8 cellular contexts compared by ENCODE assay signal in the genomic region with DNA sequence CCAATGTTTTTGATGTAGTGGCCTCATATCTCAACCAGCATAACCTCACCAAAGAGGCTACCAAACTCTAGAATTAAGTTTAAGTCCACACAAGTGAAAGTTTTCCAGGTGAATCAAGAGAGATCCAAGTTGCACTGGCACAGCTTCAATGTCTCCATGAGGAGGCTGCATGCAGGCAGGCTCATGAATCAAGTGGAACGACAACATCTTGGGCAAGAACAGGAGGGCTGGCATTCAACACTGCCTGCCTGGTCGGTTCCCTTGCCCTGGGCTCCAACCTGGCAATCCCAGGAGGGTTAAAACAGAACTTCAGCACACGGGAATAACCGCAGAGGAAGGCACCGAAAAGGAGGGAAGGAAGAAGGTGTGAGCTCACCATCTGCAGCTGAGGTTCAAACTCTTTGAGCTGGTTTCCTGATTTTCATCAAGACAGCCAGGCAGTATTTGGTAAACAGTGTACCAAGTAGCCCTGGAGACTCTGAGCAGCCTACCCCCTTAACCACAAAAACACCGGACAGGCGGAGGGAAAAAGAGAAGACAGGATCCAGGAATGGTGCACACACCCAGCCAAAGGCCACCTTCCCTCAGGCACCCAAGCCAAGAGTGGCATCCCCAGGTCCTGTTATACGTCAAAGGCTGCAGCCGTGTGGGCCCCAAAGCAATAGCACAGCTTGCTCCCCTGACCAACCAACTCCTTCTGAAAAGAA. TPM values are rescaled to one million over a fixed set of nuclear protein-coding genes. Genes with fewer than 3 reads are reported as not detected.
DNase-seq lines count a peak whose midpoint lies in the region; ATAC-seq and TF ChIP-seq lines count a peak whose summit lies in the region.

No MANE protein-coding gene starts in this region.

- TF ChIP-seq POLR2A in adrenal gland (IDR thresholded peaks at IDR 0.05) (peak in 1 of 2 donors; percentile 38), lower leg skin (IDR thresholded peaks at IDR 0.05) (no peak), upper lobe of left lung (IDR thresholded peaks at IDR 0.05) (no peak)

- ATAC-seq in left ventricle myocardium superior (no peak), upper lobe of left lung (ENCODE audit: low FRiP score in 2 of 2) (no peak), HG03520 (IDR thresholded peaks at IDR 0.05; ENCODE audit: unreplicated experiment) (no peak)

- TF ChIP-seq EP300 in upper lobe of left lung (IDR thresholded peaks at IDR 0.05) = no peak

- H3K27me3 ChIP-seq in cardiac muscle cell = no peaks in the 10 kb centered on the region
- H3K27me3 ChIP-seq in adrenal gland = no peaks in the 10 kb centered on the region
- H3K27me3 ChIP-seq in upper lobe of left lung = no peaks in the 10 kb centered on the region

- DNase-seq in cardiac muscle cell (ENCODE audit: low read depth in 1 of 2, low spot score in 1 of 2) (peak in 1 of 2 donors; percentile 36), left ventricle myocardium superior (no peak), adrenal gland (peak in 6 of 7 donors; percentile 53 to 74 (median 69)), lower leg skin (ENCODE audit: low spot score in 2 of 2) (no peak), upper lobe of left lung (no peak), NCI-H187 (lab: John Stamatoyannopoulos, UW) (no peak)
- DNase-seq in central memory CD4-positive, alpha-beta T cell = no peak

- H3K9me3 ChIP-seq in cardiac muscle cell (ENCODE audit: low read depth) = no peaks in the 10 kb centered on the region
- no peaks in the 10 kb centered on the region for H3K9me3 ChIP-seq in adrenal gland (replicated peaks in 1 of 3)
- H3K9me3 ChIP-seq in upper lobe of left lung = no peaks in the 10 kb centered on the region

- H3K4me3 ChIP-seq in cardiac muscle cell (peak overlapping the region; percentile 73), adrenal gland (peak overlapping the region in 2 of 4 donors; percentile 74 to 93), lower leg skin (ENCODE audit: low read depth, poor library complexity, severe bottlenecking) (peak overlapping the region; percentile 83), upper lobe of left lung (peak overlapping the region; percentile 38 to 98 (median 94))

- intact Hi-C loops in left ventricle myocardium superior (cut with micrococcal nuclease) = no loop called here
- intact Hi-C loops in adrenal gland (cut with DNase I) = loop anchor here in 1 of 2 donors (10.0 kb wide), 1 partner anchor 129 kb away; no protein-coding TSS in a partner anchor
- intact Hi-C loops in lower leg skin (cut with DNase I; ENCODE audit: low total_unique reads) = no loop called here

- TF ChIP-seq CTCF in cardiac muscle cell (IDR thresholded peaks at IDR 0.05; ENCODE audit: low read depth, low read length) = no peak
- no peak for TF ChIP-seq CTCF in adrenal gland (IDR thresholded peaks at IDR 0.05)
- TF ChIP-seq CTCF in lower leg skin (IDR thresholded peaks at IDR 0.05) = no peak
- TF ChIP-seq CTCF in upper lobe of left lung (IDR thresholded peaks at IDR 0.05) = no peak

- WGBS in adrenal gland, 4 donors = 12 to 19% (median 16%) methylated on average over 6 to 9 of the region's 9 CpGs
- 7 to 10% methylated on average over 9 of the region's 9 CpGs for WGBS in lower leg skin, 2 donors
- WGBS in upper lobe of left lung, 2 donors = 9 to 13% methylated on average over 9 of the region's 9 CpGs

- peaks cover 5% of the 10 kb centered on the region for H3K4me1 ChIP-seq in cardiac muscle cell (ENCODE audit: low read depth)
- H3K4me1 ChIP-seq in adrenal gland (replicated peaks in 1 of 2) = peaks cover 31 to 52% of the 10 kb centered on the region in 2 donors
- H3K4me1 ChIP-seq in upper lobe of left lung = peaks cover 35 to 68% (median 51%) of the 10 kb centered on the region in 4 donors

- peak overlapping the region; percentile 70 for H3K27ac ChIP-seq in cardiac muscle cell
- H3K27ac ChIP-seq in adrenal gland = peak overlapping the region in 4 of 5 donors; percentile 6 to 94 (median 79)
- peak overlapping the region; percentile 70 to 90 (median 89) for H3K27ac ChIP-seq in upper lobe of left lung

- no peaks in the 10 kb centered on the region for H3K36me3 ChIP-seq in cardiac muscle cell
- H3K36me3 ChIP-seq in adrenal gland (replicated peaks in 1 of 2) = no peaks in the 10 kb centered on the region
- no peaks in the 10 kb centered on the region for H3K36me3 ChIP-seq in upper lobe of left lung

RNA-seq across cellular contexts. Expression of gene PACSIN2, which starts 1.4 kb away (rescaled TPM):
- total RNA-seq in cardiac muscle cell = 54.1 and 70.5 TPM in 2 replicates
- 67.7 and 85.5 TPM in 2 replicates for polyA plus RNA-seq in cardiac muscle cell
- total RNA-seq in left ventricle myocardium superior = 63.8 TPM
- total RNA-seq in adrenal gland = 100 to 1,000 TPM in 6 of 8 donors, 10 to 100 TPM in 2; 77.9 to 186 (median 128) TPM
- polyA plus RNA-seq in adrenal gland = 100 to 1,000 TPM in 1 of 3 donors, 10 to 100 TPM in 2; 29.8 to 152 (median 36.5) TPM
- 10 to 100 TPM; 46.3 to 88.8 (median 58.2) TPM for total RNA-seq in lower leg skin
- 100 to 1,000 TPM; 120 to 186 (median 151) TPM for total RNA-seq in upper lobe of left lung

Comparison
In these comparisons a context has a peak if more than half of its experiments do, and no peak if none do; other contexts are left out.
1. DNase-seq: peak in adrenal gland (6 of 7); none in left ventricle myocardium superior (single experiment), lower leg skin (0 of 2), upper lobe of left lung (0 of 2), central memory CD4-positive, alpha-beta T cell (single experiment) and NCI-H187 (0 of 2).
2. Peak in every context shown above with its lines, with median percentiles within 50 percentile points of each other: H3K27ac ChIP-seq.